ENCODE assay signal across 9 cellular contexts in the genomic region with DNA sequence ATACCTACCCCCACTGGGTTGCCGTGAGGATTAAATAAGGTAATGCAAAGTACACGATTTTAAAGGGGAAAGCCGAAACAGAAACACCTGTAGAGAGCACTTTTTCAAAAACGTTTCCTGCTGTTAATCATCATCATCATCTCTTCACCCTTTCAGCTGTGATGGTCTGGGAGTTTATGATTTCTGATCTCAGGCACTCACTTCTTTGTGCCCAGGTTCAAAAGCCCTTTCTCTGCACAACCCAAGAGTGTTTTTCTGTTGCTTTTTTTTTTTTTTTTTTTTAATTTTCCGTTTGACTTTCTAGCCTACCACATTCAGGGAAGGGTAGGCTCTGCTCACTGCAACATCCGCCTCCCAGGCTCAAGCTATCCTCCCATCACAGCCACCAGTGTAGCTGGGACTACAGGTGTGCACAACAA. TPM values are rescaled to one million over a fixed set of nuclear protein-coding genes. Genes with fewer than 3 reads are reported as not detected.
DNase-seq lines count a peak whose midpoint lies in the region; ATAC-seq and TF ChIP-seq lines count a peak whose summit lies in the region.
"Had no signal": no experiment of that assay in that cellular context is flagged by ENCODE, and none has a peak within 500 bp of the region (broad histone marks: within the 10 kb centered on the region; RNA-seq: fewer than 3 reads in every experiment).

No MANE protein-coding gene starts in this region.

- in situ Hi-C loops in GM23248 (cut with MboI) = no loop called here

- H4K8ac ChIP-seq in mesenchymal stem cell (ENCODE audit: low read length) = no peak overlapping the region

- intact Hi-C loops in A673 (cut with micrococcal nuclease; ENCODE audit: unreplicated experiment) = no loop called here
- intact Hi-C loops in activated B cell treated with CpG ODN at 0.5 μM for 24 hours (cut with micrococcal nuclease) = no loop called here

- no peaks in the 10 kb centered on the region for H3K27me3 Mint-ChIP-seq in activated B cell treated with CpG ODN at 0.5 μM for 24 hours

- TF ChIP-seq CTCF in A673 (conservative IDR thresholded peaks at IDR 0.05; ENCODE audit: low read depth, low read length) (no peak), activated B cell treated with CpG ODN at 0.5 μM for 24 hours (IDR thresholded peaks at IDR 0.05) (no peak)

- H3K9ac ChIP-seq in GM23248 = peak overlapping the region; percentile 86; the same call in 1 of the 2 replicates
- peak overlapping the region; percentile 61 for H3K9ac ChIP-seq in mesenchymal stem cell (ENCODE audit: low read length)

- H3K4me2 ChIP-seq in GM23248 (ENCODE audit: unreplicated experiment) = no peak overlapping the region
- no peak overlapping the region for H3K4me2 ChIP-seq in mesenchymal stem cell (ENCODE audit: low read length, poor library complexity, severe bottlenecking)

- H3K79me1 ChIP-seq in mesenchymal stem cell (replicated peaks; ENCODE audit: low read length, poor library complexity, severe bottlenecking) = peaks cover 20% of the 10 kb centered on the region

- H3K9me3 Mint-ChIP-seq in activated B cell treated with CpG ODN at 0.5 μM for 24 hours = no peaks in the 10 kb centered on the region

- no peak overlapping the region for H3K18ac ChIP-seq in mesenchymal stem cell (ENCODE audit: low read depth in 1 of 2, low read length in 2 of 2)

- no peak overlapping the region for H2AK5ac ChIP-seq in mesenchymal stem cell (ENCODE audit: low read length, severe bottlenecking)

- H3K27me3 ChIP-seq in A673 (replicated peaks; ENCODE audit: insufficient read depth, low read depth, low read length, poor library complexity) (no peaks in the 10 kb centered on the region), GM23248 (replicated peaks; ENCODE audit: insufficient read depth) (no peaks in the 10 kb centered on the region), mesenchymal stem cell (ENCODE audit: control insufficient read depth in 1 of 2, insufficient read depth in 1 of 2, low read length in 2 of 2) (no peaks in the 10 kb centered on the region)
- H3K27me3 ChIP-seq: cardiac muscle cell had no signal

- H3K79me2 ChIP-seq in GM23248 (ENCODE audit: insufficient read depth) = no peaks in the 10 kb centered on the region

- no TSS peak for BruUV-seq in A673 (replicated peaks; lab: Mats Ljungman, UMichigan)

- no peak overlapping the region for H2BK120ac ChIP-seq in mesenchymal stem cell (ENCODE audit: low read depth, low read length)

- no peak overlapping the region for H2BK12ac ChIP-seq in mesenchymal stem cell (ENCODE audit: low read length in 2 of 2)

- ATAC-seq in activated B cell treated with CpG ODN at 0.5 μM for 24 hours (ENCODE audit: low read depth) (no peak), HG03457 (IDR thresholded peaks at IDR 0.05; ENCODE audit: unreplicated experiment) (no peak), HG03460 (IDR thresholded peaks at IDR 0.05; ENCODE audit: unreplicated experiment) (no peak), GM19035 (IDR thresholded peaks at IDR 0.05; ENCODE audit: unreplicated experiment) (no peak), GM19023 (IDR thresholded peaks at IDR 0.05; ENCODE audit: unreplicated experiment) (no peak)

- H3K4me1 Mint-ChIP-seq in activated B cell treated with CpG ODN at 0.5 μM for 24 hours = peaks cover 33% of the 10 kb centered on the region

- CTCF ChIA-PET in A673 (lab: Charles Lee) (no interaction called here), activated B cell treated with CpG ODN at 0.5 μM for 24 hours (lab: Charles Lee) (interaction anchor here (0.9 to 1.8 kb wide), 3 partner anchors 11 to 32 kb away, joined by 3 to 9 read pairs (median 3); no protein-coding TSS in a partner anchor)

- no peak overlapping the region for H2BK5ac ChIP-seq in mesenchymal stem cell (ENCODE audit: low read depth, low read length, poor library complexity, severe bottlenecking)

- H3K9me3 ChIP-seq in A673 (ENCODE audit: low read depth, low read length, poor library complexity, severe bottlenecking) (no peaks in the 10 kb centered on the region), GM23248 (ENCODE audit: low read depth) (no peaks in the 10 kb centered on the region), mesenchymal stem cell (ENCODE audit: control insufficient read depth, low read length) (no peaks in the 10 kb centered on the region)

- H3K27ac Mint-ChIP-seq in activated B cell treated with CpG ODN at 0.5 μM for 24 hours = peak overlapping the region; percentile 94

- H3K36me3 ChIP-seq in A673 (ENCODE audit: insufficient read depth, low read length, poor library complexity, severe bottlenecking) (no peaks in the 10 kb centered on the region), GM23248 (ENCODE audit: low read depth) (no peaks in the 10 kb centered on the region), mesenchymal stem cell (ENCODE audit: control insufficient read depth in 1 of 2, insufficient read depth in 2 of 2, low read depth in 1 of 2, low read length in 2 of 2) (no peaks in the 10 kb centered on the region)
- H3K36me3 ChIP-seq: cardiac muscle cell had no signal

- DNase-seq in A673 (ENCODE audit: low spot score) (no peak), GM23248 (no peak), activated B cell treated with CpG ODN at 0.5 μM for 24 hours (no peak), mesenchymal stem cell (no peak)

- H3K36me3 Mint-ChIP-seq in activated B cell treated with CpG ODN at 0.5 μM for 24 hours (ENCODE audit: low read depth) = peaks cover 4% of the 10 kb centered on the region

- H4K91ac ChIP-seq in mesenchymal stem cell (ENCODE audit: low read length) = no peak overlapping the region

- H4K20me1 ChIP-seq in GM23248 (ENCODE audit: insufficient read depth) = no peaks in the 10 kb centered on the region

- H3K27ac ChIP-seq in A673 (ENCODE audit: low read depth, low read length, poor library complexity, severe bottlenecking) (no peak overlapping the region), GM23248 (no peak overlapping the region), mesenchymal stem cell (ENCODE audit: low read length, poor library complexity, severe bottlenecking) (no peak overlapping the region)
- H3K27ac ChIP-seq: cardiac muscle cell had no signal

- H3K4ac ChIP-seq in mesenchymal stem cell (ENCODE audit: low read depth in 1 of 2, low read length in 2 of 2) = no peak overlapping the region

- no peak overlapping the region for H3K14ac ChIP-seq in mesenchymal stem cell (ENCODE audit: low read length in 2 of 2)

- H3K9me2 ChIP-seq in GM23248 (ENCODE audit: insufficient read depth) = no peaks in the 10 kb centered on the region

- H3K23ac ChIP-seq in mesenchymal stem cell (ENCODE audit: low read length in 2 of 2) = no peak overlapping the region

- H2BK15ac ChIP-seq in mesenchymal stem cell (ENCODE audit: low read depth, poor library complexity, severe bottlenecking) = no peak overlapping the region

- POLR2A ChIA-PET in A673 (lab: Charles Lee; ENCODE audit: low non-redundant PET) (no interaction called here), activated B cell treated with CpG ODN at 0.5 μM for 24 hours (lab: Charles Lee) (interaction anchor here (0.7 to 4.0 kb wide), 9 partner anchors 8 to 127 kb away, joined by 3 to 76 read pairs (median 17); a partner anchor contains a TSS)

- WGBS in GM23248 (ENCODE audit: low coverage in 1 of 2, low lambda C conversion rate in 2 of 2, missing lambda C conversion rate in 2 of 2), 2 experiments = 56 to 58% methylated on average over 6 of the region's 6 CpGs
- 75% methylated on average over 2 of the region's 6 CpGs for WGBS in mesenchymal stem cell

- H3K4me3 Mint-ChIP-seq in activated B cell treated with CpG ODN at 0.5 μM for 24 hours = peak overlapping the region; percentile 99

- H3K4me3 ChIP-seq in A673 (ENCODE audit: low read depth, low read length, poor library complexity, severe bottlenecking) (peak overlapping the region; percentile 83), GM23248 (no peak overlapping the region), mesenchymal stem cell (ENCODE audit: insufficient read depth in 1 of 2, low read depth in 1 of 2, low read length in 2 of 2) (no peak overlapping the region)

- H3K4me1 ChIP-seq in A673 (ENCODE audit: insufficient read depth, low read length, poor library complexity, severe bottlenecking) = peaks cover 4% of the 10 kb centered on the region
- H3K4me1 ChIP-seq in GM23248 (ENCODE audit: insufficient read depth) = peaks cover 10% of the 10 kb centered on the region
- H3K4me1 ChIP-seq in mesenchymal stem cell (ENCODE audit: control insufficient read depth, insufficient read depth, low read depth, low read length) = peaks cover 16% of the 10 kb centered on the region

- peaks cover 15% of the 10 kb centered on the region for H3F3A ChIP-seq in GM23248 (ENCODE audit: insufficient read depth)

- H2AFZ ChIP-seq in GM23248 (peak overlapping the region; percentile 95), mesenchymal stem cell (ENCODE audit: low read depth, low read length) (no peak overlapping the region)

RNA-seq across cellular contexts. Expression of a gene that starts 0.9 kb away (rescaled TPM):
- total RNA-seq in A673 (2021) (22.1 and 25.4 TPM in 2 replicates), activated B cell treated with CpG ODN at 0.5 μM for 24 hours (35.5 and 36.9 TPM in 2 replicates)
- total RNA-seq in GM23248 (2014; rRNA removed; shearing (Covaris generic)) = 4.8 and 5.8 TPM in 2 replicates
- polyA plus RNA-seq in GM23248 (2016; fragmentation: Nextera tagmentation; extraction: Ambion mirVana) = 11.1 and 12.7 TPM in 2 replicates
- 8.0 TPM for polyA plus RNA-seq in mesenchymal stem cell (2013, experiment 1 of 2)
- 8.1 TPM for polyA plus RNA-seq in mesenchymal stem cell (2013, experiment 2 of 2)

RNA-seq across cellular contexts. Expression of a gene that starts 10.4 kb away (rescaled TPM):
- total RNA-seq in A673 (2021) (not detected in 2 replicates), activated B cell treated with CpG ODN at 0.5 μM for 24 hours (449 and 499 TPM in 2 replicates)
- total RNA-seq in GM23248 (2014; rRNA removed; shearing (Covaris generic)) = not detected in 2 replicates
- polyA plus RNA-seq in GM23248 (2016; fragmentation: Nextera tagmentation; extraction: Ambion mirVana) = not detected in 2 replicates
- 0.26 TPM for polyA plus RNA-seq in mesenchymal stem cell (2013, experiment 1 of 2)
- not detected for polyA plus RNA-seq in mesenchymal stem cell (2013, experiment 2 of 2)
- total RNA-seq: cardiac muscle cell had no signal

RNA-seq across cellular contexts. Expression of a gene that starts 27.5 kb away (rescaled TPM):
- total RNA-seq in A673 (2021) (133 and 138 TPM in 2 replicates), activated B cell treated with CpG ODN at 0.5 μM for 24 hours (265 and 285 TPM in 2 replicates)
- total RNA-seq in GM23248 (2014; rRNA removed; shearing (Covaris generic)) = 212 and 240 TPM in 2 replicates
- polyA plus RNA-seq in GM23248 (2016; fragmentation: Nextera tagmentation; extraction: Ambion mirVana) = 2,795 and 2,825 TPM in 2 replicates
- 416 TPM for polyA plus RNA-seq in mesenchymal stem cell (2013, experiment 1 of 2)
- polyA plus RNA-seq in mesenchymal stem cell (2013, experiment 2 of 2) = 422 TPM

RNA-seq across cellular contexts. Expression of a gene that starts 46.6 kb away (rescaled TPM):
- total RNA-seq in A673 (2021) (not detected in 2 replicates), activated B cell treated with CpG ODN at 0.5 μM for 24 hours (0.27 and 0.86 TPM in 2 replicates)
- not detected in 2 replicates for total RNA-seq in GM23248 (2014; rRNA removed; shearing (Covaris generic))
- not detected in 2 replicates for polyA plus RNA-seq in GM23248 (2016; fragmentation: Nextera tagmentation; extraction: Ambion mirVana)
- polyA plus RNA-seq in mesenchymal stem cell (2013, experiment 1 of 2) = not detected
- polyA plus RNA-seq in mesenchymal stem cell (2013, experiment 2 of 2) = 0.12 TPM

Comparison
In these comparisons a context has a peak if more than half of its experiments do, and no peak if none do; other contexts are left out.
1. RNA of a gene that starts 10.4 kb away (total RNA-seq): 449 to 499 TPM in activated B cell treated with CpG ODN at 0.5 μM for 24 hours; not detected in A673 and not detected in GM23248; every median in the first group is over 100 times any median in the second.